In genomic region chr7:75485979-75486643, GRCh38 we compare ENCODE assay signal across 8 cellular contexts.
A peak's percentile ranks its signal among the peaks of the same experiment; 100 is the strongest.
DNase-seq lines count a peak whose midpoint lies in the region; ATAC-seq and TF ChIP-seq lines count a peak whose summit lies in the region.

Gene POM121C, minus strand, starts transcription at chr7:75486299. Its CDS starts 44,803 bp downstream, at chr7:75441496.

- TF ChIP-seq POLR2A in GM19193 (IDR thresholded peaks at IDR 0.05; ENCODE audit: extremely low read depth, insufficient read depth, insufficient read length), result peak; percentile 65

- DNase-seq in AML-193 (lab: John Stamatoyannopoulos, UW) (peak; percentile 72 to 74), NCI-H510A (lab: John Stamatoyannopoulos, UW) (peak; percentile 70), cerebellar nuclear complex (lab: John Stamatoyannopoulos, UW) (peak; percentile 73 to 74), kidney glomerular epithelial cell (lab: John Stamatoyannopoulos, UW) (peak; percentile 84)
- peak; percentile 74 for DNase-seq in activated CD4-positive, alpha-beta T cell treated with anti-CD3 and anti-CD28 coated beads for 1 hour
- DNase-seq in stimulated activated CD4-positive, alpha-beta T cell treated with anti-CD3 and anti-CD28 coated beads, Interleukin-1b, Interleukin-23, amount 100 ng/mL, for 1 hour (ENCODE audit: low read depth in 2 of 2), result peak; percentile 66 to 73

- peak; percentile 99 for ATAC-seq in HG03432 (IDR thresholded peaks at IDR 0.05; ENCODE audit: unreplicated experiment)

Comparison
In these comparisons a context has a peak if more than half of its experiments do, and no peak if none do; other contexts are left out.
1. Peak in every context shown above with its lines: DNase-seq and ATAC-seq.